Comparison of ENCODE assay signal across 13 cellular contexts in the genomic region with DNA sequence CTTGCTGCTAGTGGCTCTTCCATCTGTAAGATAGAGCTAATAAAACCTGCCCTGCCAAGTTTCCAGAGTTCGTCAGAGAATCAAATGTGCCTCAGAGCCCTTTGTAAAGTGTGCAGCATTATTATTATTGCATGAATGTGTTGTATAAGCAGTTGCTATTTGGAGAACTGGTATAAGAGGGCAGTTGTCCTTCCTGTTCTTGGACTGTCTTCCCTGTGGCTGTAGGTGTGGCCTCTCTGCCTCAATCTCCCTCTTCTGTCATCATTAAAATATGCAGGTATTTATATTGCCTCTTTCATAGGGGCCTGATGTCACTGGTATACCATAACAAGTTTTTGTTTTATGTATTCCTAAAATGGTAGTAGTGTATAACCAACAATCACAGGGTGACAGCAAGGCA. TPM values are rescaled to one million over a fixed set of nuclear protein-coding genes. Genes with fewer than 3 reads are reported as not detected.
DNase-seq lines count a peak whose midpoint lies in the region; ATAC-seq and TF ChIP-seq lines count a peak whose summit lies in the region.
"Had no signal": no experiment of that assay in that cellular context is flagged by ENCODE, and none has a peak within 500 bp of the region (broad histone marks: within the 10 kb centered on the region; RNA-seq: fewer than 3 reads in every experiment).

No MANE protein-coding gene starts in this region.

- POLR2A ChIA-PET in T-cell (lab: Charles Lee): no interaction called here

- peaks cover 77% of the 10 kb centered on the region for H3K4me1 Mint-ChIP-seq in activated naive CD4-positive, alpha-beta T cell treated with anti-CD3 and anti-CD28 coated beads, Interleukin-2, amount 50 U/mL, for 24 hours
- H3K4me1 Mint-ChIP-seq in T-cell: peaks cover 74 to 82% (median 78%) of the 10 kb centered on the region in 3 donors

- no peak for TF ChIP-seq POLR2A in thyroid gland (IDR thresholded peaks at IDR 0.05)

- TF ChIP-seq CTCF in foreskin keratinocyte (conservative IDR thresholded peaks at IDR 0.05) (no peak), thyroid gland (IDR thresholded peaks at IDR 0.05) (no peak)

- H3K9me3 Mint-ChIP-seq in activated naive CD4-positive, alpha-beta T cell treated with anti-CD3 and anti-CD28 coated beads, Interleukin-2, amount 50 U/mL, for 24 hours: no peaks in the 10 kb centered on the region
- no peaks in the 10 kb centered on the region for H3K9me3 Mint-ChIP-seq in T-cell

- CTCF ChIA-PET in T-cell (lab: Charles Lee): interaction anchor here in 1 of 2 donors (1.0 kb wide), 1 partner anchor 15 kb away, joined by 4 read pairs; no protein-coding TSS in a partner anchor

- no peak for DNase-seq in activated naive CD4-positive, alpha-beta T cell treated with anti-CD3 and anti-CD28 coated beads, Interleukin-2, amount 50 U/mL, for 16 hours
- DNase-seq in T-cell: no peak
- peak in 1 of 2 donors; percentile 64 for DNase-seq in foreskin keratinocyte
- DNase-seq in thyroid gland: no peak
- DNase-seq in medulla oblongata (ENCODE audit: extremely low spot score): no peak
- no peak for DNase-seq in GF-D8 (lab: John Stamatoyannopoulos, UW)
- no peak for DNase-seq in cerebellar cortex (ENCODE audit: low spot score)
- DNase-seq: activated effector memory CD4-positive, alpha-beta T cell treated with anti-CD3 and anti-CD28 coated beads, Interleukin-2, amount 50 U/mL, for 16 hours; dorsolateral prefrontal cortex; left ventricle myocardium superior; NCI-H2029; tibial artery had no signal

- H3K36me3 Mint-ChIP-seq in activated naive CD4-positive, alpha-beta T cell treated with anti-CD3 and anti-CD28 coated beads, Interleukin-2, amount 50 U/mL, for 24 hours: no peaks in the 10 kb centered on the region
- no peaks in the 10 kb centered on the region for H3K36me3 Mint-ChIP-seq in T-cell

- H3K27me3 ChIP-seq in foreskin keratinocyte (no peaks in the 10 kb centered on the region), thyroid gland (no peaks in the 10 kb centered on the region)
- H3K27me3 ChIP-seq: tibial artery had no signal

- no peaks in the 10 kb centered on the region for H3K27me3 Mint-ChIP-seq in activated naive CD4-positive, alpha-beta T cell treated with anti-CD3 and anti-CD28 coated beads, Interleukin-2, amount 50 U/mL, for 24 hours
- H3K27me3 Mint-ChIP-seq in T-cell: no peaks in the 10 kb centered on the region

- H3K27ac Mint-ChIP-seq in activated naive CD4-positive, alpha-beta T cell treated with anti-CD3 and anti-CD28 coated beads, Interleukin-2, amount 50 U/mL, for 24 hours: peak overlapping the region; percentile 98
- peak overlapping the region; percentile 89 to 96 for H3K27ac Mint-ChIP-seq in T-cell

- H3K27ac ChIP-seq in foreskin keratinocyte: peak overlapping the region; percentile 56
- H3K27ac ChIP-seq in thyroid gland: peak overlapping the region in 2 of 3 donors; percentile 21 to 76
- H3K27ac ChIP-seq: tibial artery had no signal

- WGBS in thyroid gland, 2 donors: 17 to 40% methylated on average over 1 of the region's 1 CpG

- no peaks in the 10 kb centered on the region for H3K9me3 ChIP-seq in thyroid gland
- H3K9me3 ChIP-seq: tibial artery had no signal

- ATAC-seq in T-cell (replicated peaks in 1 of 4) (no peak), foreskin keratinocyte (no peak)
- ATAC-seq: left ventricle myocardium superior had no signal

- peaks cover 26% of the 10 kb centered on the region for H3K4me1 ChIP-seq in foreskin keratinocyte
- H3K4me1 ChIP-seq in thyroid gland: peaks cover 23 to 26% of the 10 kb centered on the region in 2 donors

- peak overlapping the region; percentile 81 for H3K4me3 Mint-ChIP-seq in activated naive CD4-positive, alpha-beta T cell treated with anti-CD3 and anti-CD28 coated beads, Interleukin-2, amount 50 U/mL, for 24 hours
- H3K4me3 Mint-ChIP-seq in T-cell: peak overlapping the region; percentile 74 to 82 (median 81)

- H3K36me3 ChIP-seq in thyroid gland: no peaks in the 10 kb centered on the region
- H3K36me3 ChIP-seq: tibial artery had no signal

- no peak overlapping the region for H3K4me3 ChIP-seq in thyroid gland (replicated peaks in 1 of 3)
- H3K4me3 ChIP-seq: dorsolateral prefrontal cortex, tibial artery had no signal

- intact Hi-C loops in thyroid gland (cut with DNase I): no loop called here

RNA-seq across cellular contexts. Expression of gene MTM1, which starts 3.8 kb away (rescaled TPM):
- total RNA-seq in T-cell: 10 to 100 TPM; 15.8 to 29.7 (median 20.3) TPM
- total RNA-seq in foreskin keratinocyte: 10.2 and 11.4 TPM in 2 replicates
- 3.1 and 3.5 TPM in 2 replicates for polyA plus RNA-seq in foreskin keratinocyte
- total RNA-seq in thyroid gland: 10 to 100 TPM; 16.3 to 50.0 (median 22.8) TPM
